ENCODE assay signal across 9 cellular contexts in genomic region chr5:11384441-11385250, GRCh38.
DNase-seq lines count a peak whose midpoint lies in the region; ATAC-seq and TF ChIP-seq lines count a peak whose summit lies in the region.
"Had no signal": no experiment of that assay in that cellular context is flagged by ENCODE, and none has a peak within 500 bp of the region (broad histone marks: within the 10 kb centered on the region; RNA-seq: fewer than 3 reads in every experiment).

No MANE protein-coding gene starts in this region.

- BruUV-seq in Calu3 (replicated peaks; lab: Mats Ljungman, UMichigan): no TSS peak

- peak; percentile 48 to 82 (median 60) for ATAC-seq in natural killer cell
- no peak for ATAC-seq in esophagus mucosa
- ATAC-seq in GM18909 (IDR thresholded peaks at IDR 0.05; ENCODE audit: poor library complexity, unreplicated experiment): no peak

- H3K4me3 ChIP-seq in AG04449 (ENCODE audit: low read depth, low read length): peak overlapping the region; percentile 42
- peak overlapping the region; percentile 6 for H3K4me3 ChIP-seq in fibroblast of mammary gland (ENCODE audit: control insufficient read depth, low read depth, low read length)

- H3K27me3 Mint-ChIP-seq in natural killer cell (ENCODE audit: low read depth in 2 of 2) (peaks cover 53 to 81% of the 10 kb centered on the region in 2 donors), Calu3 (ENCODE audit: unreplicated experiment) (no peaks in the 10 kb centered on the region)

- POLR2A ChIA-PET in AG04449 (lab: Yijun Ruan, JAX): no interaction called here

- DNase-seq in AG04449 (ENCODE audit: low read depth, low spot score) (no peak), NCI-H2081 treated with DMSO at 0.1 percent for 48 hours (lab: John Stamatoyannopoulos, UW) (peak; percentile 56), fibroblast of mammary gland (ENCODE audit: low read depth) (no peak), natural killer cell (no peak), NCI-H2196 (lab: John Stamatoyannopoulos, UW; ENCODE audit: unreplicated experiment) (no peak), Calu3 (no peak)

- H3K27ac Mint-ChIP-seq in natural killer cell: no peak overlapping the region
- no peak overlapping the region for H3K27ac Mint-ChIP-seq in Calu3 (ENCODE audit: unreplicated experiment)

- H3K4me3 Mint-ChIP-seq in natural killer cell (peak overlapping the region; percentile 69), Calu3 (ENCODE audit: low read depth, unreplicated experiment) (no peak overlapping the region)
- H3K4me3 Mint-ChIP-seq: central memory CD8-positive, alpha-beta T cell had no signal

- TF ChIP-seq CTCF in AG04449 (IDR thresholded peaks at IDR 0.05; ENCODE audit: insufficient read depth, low read length, missing control alignments): no peak
- TF ChIP-seq CTCF in fibroblast of mammary gland (conservative IDR thresholded peaks at IDR 0.05; ENCODE audit: control insufficient read depth, insufficient read depth, low read depth, low read length): no peak
- TF ChIP-seq CTCF in natural killer cell (IDR thresholded peaks at IDR 0.05): no peak
- TF ChIP-seq CTCF in Calu3 (IDR thresholded peaks at IDR 0.05; ENCODE audit: unreplicated experiment): no peak

- intact Hi-C loops in natural killer cell (cut with micrococcal nuclease) (no loop called here), Calu3 (cut with micrococcal nuclease; ENCODE audit: unreplicated experiment) (no loop called here)

- CTCF ChIA-PET in AG04449 (lab: Yijun Ruan, JAX) (no interaction called here), Calu3 (lab: Charles Lee) (no interaction called here)

- peaks cover 9 to 16% of the 10 kb centered on the region in 2 donors for H3K4me1 Mint-ChIP-seq in natural killer cell
- no peaks in the 10 kb centered on the region for H3K4me1 Mint-ChIP-seq in Calu3 (ENCODE audit: low read depth, unreplicated experiment)

- H3K9me3 Mint-ChIP-seq in natural killer cell (no peaks in the 10 kb centered on the region), Calu3 (ENCODE audit: low read depth, unreplicated experiment) (no peaks in the 10 kb centered on the region)

- H3K36me3 Mint-ChIP-seq in natural killer cell (no peaks in the 10 kb centered on the region), Calu3 (ENCODE audit: insufficient read depth, unreplicated experiment) (no peaks in the 10 kb centered on the region)

Comparison
In these comparisons a context has a peak if more than half of its experiments do, and no peak if none do; other contexts are left out.
1. ATAC-seq: peak in natural killer cell (3 of 3); none in esophagus mucosa (single experiment) and GM18909 (single experiment).